In the genomic region with DNA sequence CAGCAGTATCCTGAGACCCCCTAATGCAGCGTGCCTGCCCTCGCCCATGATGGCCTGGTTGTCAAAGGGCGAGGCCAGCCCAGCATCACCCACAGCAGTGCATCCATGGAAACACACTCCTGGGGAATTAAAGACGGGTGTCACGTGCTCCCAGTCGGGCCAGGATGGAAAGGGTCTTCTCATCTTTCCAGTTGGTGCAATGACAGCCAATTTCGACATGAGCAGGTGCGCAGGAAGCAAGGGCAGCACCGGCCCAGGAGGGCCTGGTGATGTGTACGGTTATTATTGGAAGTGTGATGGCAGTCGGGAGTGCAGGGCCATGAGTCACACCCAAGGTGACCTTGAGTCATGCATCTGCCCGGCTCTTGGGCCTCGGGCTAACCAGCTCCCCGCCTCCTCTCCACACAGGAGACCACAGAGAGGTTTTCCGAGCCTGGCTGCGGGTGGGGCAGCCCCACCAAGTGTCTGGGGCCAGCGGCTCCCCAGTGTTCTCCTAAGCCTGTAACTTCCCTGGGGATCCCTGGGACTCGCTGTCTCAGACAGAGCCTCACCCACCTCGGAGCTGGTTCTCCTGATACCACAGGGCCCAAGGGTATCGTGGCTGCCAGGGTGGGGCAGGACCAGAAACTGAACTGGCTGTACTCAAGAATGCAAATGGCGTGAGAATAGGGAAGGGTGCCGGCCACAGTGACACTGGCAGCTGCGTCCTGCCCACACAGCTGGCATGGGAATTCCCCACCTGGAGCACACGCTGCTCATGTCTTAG, we compare ENCODE assay signal across 7 cellular contexts.
DNase-seq lines count a peak whose midpoint lies in the region; ATAC-seq and TF ChIP-seq lines count a peak whose summit lies in the region.

No MANE protein-coding gene starts in this region.

- H3K36me3 ChIP-seq in SJCRH30 (no peaks in the 10 kb centered on the region), hepatocyte (replicated peaks; ENCODE audit: insufficient read depth, low read depth) (no peaks in the 10 kb centered on the region)

- H3K4me2 ChIP-seq in hepatocyte: no peak overlapping the region

- DNase-seq in SJCRH30 (peak; percentile 87 to 88), hepatocyte (ENCODE audit: low spot score) (peak; percentile 69), COR-L47 (lab: John Stamatoyannopoulos, UW) (no peak), UCSD-AML1 (lab: John Stamatoyannopoulos, UW; ENCODE audit: unreplicated experiment) (no peak)

- TF ChIP-seq CTCF in hepatocyte (IDR thresholded peaks at IDR 0.05; ENCODE audit: poor library complexity): no peak

- H3K79me2 ChIP-seq in hepatocyte: no peaks in the 10 kb centered on the region

- ATAC-seq in GM19035 (IDR thresholded peaks at IDR 0.05; ENCODE audit: unreplicated experiment) (peak; percentile 77), HG03045 (IDR thresholded peaks at IDR 0.05; ENCODE audit: unreplicated experiment) (peak; percentile 63), GM18861 (IDR thresholded peaks at IDR 0.05; ENCODE audit: unreplicated experiment) (no peak)

- H3K27me3 ChIP-seq in SJCRH30 (no peaks in the 10 kb centered on the region), hepatocyte (no peaks in the 10 kb centered on the region)

- H4K20me1 ChIP-seq in hepatocyte (ENCODE audit: insufficient read depth, poor library complexity, severe bottlenecking): no peaks in the 10 kb centered on the region

- H3K4me3 ChIP-seq in SJCRH30 (no peak overlapping the region), hepatocyte (no peak overlapping the region)

- no peaks in the 10 kb centered on the region for H3K9me2 ChIP-seq in hepatocyte (replicated peaks; ENCODE audit: insufficient read depth)

- WGBS in hepatocyte (ENCODE audit: low lambda C conversion rate, missing lambda C conversion rate): 77% methylated on average over 22 of the region's 24 CpGs

- H3K9me3 ChIP-seq in SJCRH30 (replicated peaks): no peaks in the 10 kb centered on the region
- no peaks in the 10 kb centered on the region for H3K9me3 ChIP-seq in hepatocyte (ENCODE audit: low read depth)

- H3K27ac ChIP-seq in SJCRH30 (peak overlapping the region; percentile 82), hepatocyte (peak overlapping the region; percentile 40)

- peaks cover 46% of the 10 kb centered on the region for H3K4me1 ChIP-seq in SJCRH30
- peaks cover 33% of the 10 kb centered on the region for H3K4me1 ChIP-seq in hepatocyte (ENCODE audit: insufficient read depth)

- no peak overlapping the region for H2AFZ ChIP-seq in hepatocyte

Comparison
In these comparisons a context has a peak if more than half of its experiments do, and no peak if none do; other contexts are left out.
1. DNase-seq: peak in SJCRH30 (2 of 2) and hepatocyte (single experiment); none in COR-L47 (single experiment) and UCSD-AML1 (single experiment).